ENCODE assay signal across 19 cellular contexts in the genomic region with DNA sequence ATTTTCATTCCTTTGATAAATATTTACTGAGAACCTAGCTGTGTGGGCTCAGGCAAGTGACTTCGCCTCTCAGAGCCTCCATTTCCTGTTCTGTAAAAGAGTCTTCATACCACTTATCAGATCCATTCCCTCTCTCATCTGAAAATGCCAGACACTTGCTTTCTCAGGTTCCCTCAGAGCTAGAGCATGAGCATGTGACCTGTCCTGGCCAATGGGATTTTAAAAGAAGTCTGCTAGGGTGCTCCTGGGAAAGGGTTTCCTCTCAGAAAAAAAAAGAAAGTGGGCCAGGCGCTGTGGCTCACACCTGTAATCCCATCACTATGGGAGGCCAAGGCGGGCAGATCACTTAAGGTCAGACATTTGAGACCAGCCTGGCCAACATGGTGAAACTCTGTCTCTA. TPM values are rescaled to one million over a fixed set of nuclear protein-coding genes. Genes with fewer than 3 reads are reported as not detected.
DNase-seq lines count a peak whose midpoint lies in the region; ATAC-seq and TF ChIP-seq lines count a peak whose summit lies in the region.
"Had no signal": no experiment of that assay in that cellular context is flagged by ENCODE, and none has a peak within 500 bp of the region (broad histone marks: within the 10 kb centered on the region; RNA-seq: fewer than 3 reads in every experiment).

No MANE protein-coding gene starts in this region.

- no peaks in the 10 kb centered on the region for H3K4me1 Mint-ChIP-seq in activated T-helper 1 cell treated with anti-CD3 and anti-CD28 coated beads, Interleukin-12 subunit alpha, Interleukin-12 subunit beta, Interleukin-2, Interleukin-4 antibody, amounts not matched to agents 30 ng/mL and 10 ng/mL and 1 ng/mL, durations not matched to agents 14 hours and 24 hours and 36 hours (ENCODE audit: low read depth)
- no peaks in the 10 kb centered on the region for H3K4me1 Mint-ChIP-seq in CD8-positive, alpha-beta memory T cell

- H3K4me3 Mint-ChIP-seq in activated T-helper 1 cell treated with anti-CD3 and anti-CD28 coated beads, Interleukin-12 subunit alpha, Interleukin-12 subunit beta, Interleukin-2, Interleukin-4 antibody, amounts not matched to agents 30 ng/mL and 10 ng/mL and 1 ng/mL, durations not matched to agents 14 hours and 24 hours and 36 hours, result no peak overlapping the region
- H3K4me3 Mint-ChIP-seq in CD8-positive, alpha-beta memory T cell, result no peak overlapping the region
- H3K4me3 Mint-ChIP-seq: HFFc6 had no signal

- no peak overlapping the region for H3K27ac ChIP-seq in CD8-positive, alpha-beta memory T cell (ENCODE audit: low read depth, low read length)
- H3K27ac ChIP-seq: A549, PC-9, SJSA1 had no signal

- no peaks in the 10 kb centered on the region for H3K4me1 ChIP-seq in CD8-positive, alpha-beta memory T cell (ENCODE audit: insufficient read depth, low read length)
- H3K4me1 ChIP-seq: SJSA1 had no signal

- CTCF ChIA-PET in CD8-positive, alpha-beta memory T cell (lab: Charles Lee), result no interaction called here

- DNase-seq in NCI-H2171 treated with DMSO at 0.1 percent for 48 hours (lab: John Stamatoyannopoulos, UW), result peak; percentile 56
- DNase-seq in NCI-H2171 (lab: John Stamatoyannopoulos, UW), result no peak
- peak; percentile 56 for DNase-seq in NCI-H2029 treated with DMSO at 0.1 percent for 48 hours (lab: John Stamatoyannopoulos, UW)
- peak; percentile 12 for DNase-seq in left kidney (ENCODE audit: low read depth, low spot score)
- no peak for DNase-seq in activated T-helper 1 cell treated with anti-CD3 and anti-CD28 coated beads, Interleukin-12 subunit alpha, Interleukin-12 subunit beta, Interleukin-2, Interleukin-4 antibody, amounts not matched to agents 30 ng/mL and 10 ng/mL and 1 ng/mL, durations not matched to agents 14 hours and 24 hours and 36 hours (ENCODE audit: low spot score)
- DNase-seq in CD8-positive, alpha-beta memory T cell, result no peak
- DNase-seq in activated CD4-positive, alpha-beta T cell treated with anti-CD3 and anti-CD28 coated beads, Interleukin-2, amount 50 U/mL, for 4 hours, result no peak
- DNase-seq: C1 segment of cervical spinal cord, GOT3, HFFc6, Karpas-422, MG63, NCI-H1105, NCI-H1694 treated with DMSO at 0.1 percent for 48 hours, NCI-H526 treated with DMSO at 0.1 percent for 48 hours, PC-9 had no signal

- H3K27ac Mint-ChIP-seq in activated T-helper 1 cell treated with anti-CD3 and anti-CD28 coated beads, Interleukin-12 subunit alpha, Interleukin-12 subunit beta, Interleukin-2, Interleukin-4 antibody, amounts not matched to agents 30 ng/mL and 10 ng/mL and 1 ng/mL, durations not matched to agents 14 hours and 24 hours and 36 hours, result no peak overlapping the region
- H3K27ac Mint-ChIP-seq in CD8-positive, alpha-beta memory T cell, result no peak overlapping the region
- H3K27ac Mint-ChIP-seq: HFFc6 had no signal

- no peaks in the 10 kb centered on the region for H3K36me3 ChIP-seq in CD8-positive, alpha-beta memory T cell (ENCODE audit: insufficient read depth, low read length)
- H3K36me3 ChIP-seq: SJSA1 had no signal

- H3K27me3 Mint-ChIP-seq in activated T-helper 1 cell treated with anti-CD3 and anti-CD28 coated beads, Interleukin-12 subunit alpha, Interleukin-12 subunit beta, Interleukin-2, Interleukin-4 antibody, amounts not matched to agents 30 ng/mL and 10 ng/mL and 1 ng/mL, durations not matched to agents 14 hours and 24 hours and 36 hours (ENCODE audit: insufficient read depth), result peaks cover 41% of the 10 kb centered on the region
- H3K27me3 Mint-ChIP-seq in CD8-positive, alpha-beta memory T cell, result peaks cover 42 to 79% of the 10 kb centered on the region in 2 donors

- no peaks in the 10 kb centered on the region for H3K9me3 Mint-ChIP-seq in activated T-helper 1 cell treated with anti-CD3 and anti-CD28 coated beads, Interleukin-12 subunit alpha, Interleukin-12 subunit beta, Interleukin-2, Interleukin-4 antibody, amounts not matched to agents 30 ng/mL and 10 ng/mL and 1 ng/mL, durations not matched to agents 14 hours and 24 hours and 36 hours
- H3K9me3 Mint-ChIP-seq in CD8-positive, alpha-beta memory T cell, result peaks cover 0 to 2% (median 0%) of the 10 kb centered on the region in 5 donors
- H3K9me3 Mint-ChIP-seq: HFFc6 had no signal

- no peak overlapping the region for H3K4me3 ChIP-seq in CD8-positive, alpha-beta memory T cell (ENCODE audit: low read length)
- H3K4me3 ChIP-seq: A549, MG63, PC-9, SJSA1 had no signal

- POLR2A ChIA-PET in CD8-positive, alpha-beta memory T cell (lab: Charles Lee), result no interaction called here

- H3K27me3 ChIP-seq in CD8-positive, alpha-beta memory T cell (ENCODE audit: insufficient read depth, low read length, poor library complexity, severe bottlenecking), result peaks cover 7% of the 10 kb centered on the region
- H3K27me3 ChIP-seq: MG63, SJSA1 had no signal

- intact Hi-C loops in activated T-helper 1 cell treated with anti-CD3 and anti-CD28 coated beads, Interleukin-12 subunit alpha, Interleukin-12 subunit beta, Interleukin-2, Interleukin-4 antibody, amounts not matched to agents 30 ng/mL and 10 ng/mL and 1 ng/mL, durations not matched to agents 14 hours and 24 hours and 36 hours (cut with micrococcal nuclease), result no loop called here

- peak; percentile 48; the same call in 2 of the 3 replicates for ATAC-seq in SK-N-SH treated with all-trans-retinoic acid at 6 μM for 48 hours
- ATAC-seq: A549 had no signal

- H3K9me3 ChIP-seq in CD8-positive, alpha-beta memory T cell (ENCODE audit: low read length), result no peaks in the 10 kb centered on the region
- H3K9me3 ChIP-seq: A549, MG63, SJSA1 had no signal

- H3K36me3 Mint-ChIP-seq in activated T-helper 1 cell treated with anti-CD3 and anti-CD28 coated beads, Interleukin-12 subunit alpha, Interleukin-12 subunit beta, Interleukin-2, Interleukin-4 antibody, amounts not matched to agents 30 ng/mL and 10 ng/mL and 1 ng/mL, durations not matched to agents 14 hours and 24 hours and 36 hours (ENCODE audit: low read depth), result no peaks in the 10 kb centered on the region
- H3K36me3 Mint-ChIP-seq in CD8-positive, alpha-beta memory T cell, result peaks cover 0 to 6% (median 0%) of the 10 kb centered on the region in 3 donors

TF ChIP-seq in SK-N-SH treated with all-trans-retinoic acid at 6 μM for 48 hours, 23 proteins besides CTCF, POLR2A, EP300 and RAD21 (continues in another document):
- TF ChIP-seq BACH2 (CRISPR knock-in tag; IDR thresholded peaks at IDR 0.05; ENCODE audit: borderline replicate concordance) (no peak), GLIS3 (CRISPR knock-in tag; IDR thresholded peaks at IDR 0.05) (no peak), RARB (CRISPR knock-in tag; IDR thresholded peaks at IDR 0.05) (no peak), CSDC2 (CRISPR knock-in tag; IDR thresholded peaks at IDR 0.05) (no peak), ZC3H10 (CRISPR knock-in tag; IDR thresholded peaks at IDR 0.05) (no peak), ZFP30 (CRISPR knock-in tag; IDR thresholded peaks at IDR 0.05) (no peak)
- TF ChIP-seq, protein P1, sequence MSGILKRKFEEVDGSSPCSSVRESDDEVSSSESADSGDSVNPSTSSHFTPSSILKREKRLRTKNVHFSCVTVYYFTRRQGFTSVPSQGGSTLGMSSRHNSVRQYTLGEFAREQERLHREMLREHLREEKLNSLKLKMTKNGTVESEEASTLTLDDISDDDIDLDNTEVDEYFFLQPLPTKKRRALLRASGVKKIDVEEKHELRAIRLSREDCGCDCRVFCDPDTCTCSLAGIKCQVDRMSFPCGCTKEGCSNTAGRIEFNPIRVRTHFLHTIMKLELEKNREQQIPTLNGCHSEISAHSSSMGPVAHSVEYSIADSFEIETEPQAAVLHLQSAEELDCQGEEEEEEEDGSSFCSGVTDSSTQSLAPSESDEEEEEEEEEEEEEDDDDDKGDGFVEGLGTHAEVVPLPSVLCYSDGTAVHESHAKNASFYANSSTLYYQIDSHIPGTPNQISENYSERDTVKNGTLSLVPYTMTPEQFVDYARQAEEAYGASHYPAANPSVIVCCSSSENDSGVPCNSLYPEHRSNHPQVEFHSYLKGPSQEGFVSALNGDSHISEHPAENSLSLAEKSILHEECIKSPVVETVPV (CRISPR knock-in tag; IDR thresholded peaks at IDR 0.05), result no peak
- TF ChIP-seq, protein P2, sequence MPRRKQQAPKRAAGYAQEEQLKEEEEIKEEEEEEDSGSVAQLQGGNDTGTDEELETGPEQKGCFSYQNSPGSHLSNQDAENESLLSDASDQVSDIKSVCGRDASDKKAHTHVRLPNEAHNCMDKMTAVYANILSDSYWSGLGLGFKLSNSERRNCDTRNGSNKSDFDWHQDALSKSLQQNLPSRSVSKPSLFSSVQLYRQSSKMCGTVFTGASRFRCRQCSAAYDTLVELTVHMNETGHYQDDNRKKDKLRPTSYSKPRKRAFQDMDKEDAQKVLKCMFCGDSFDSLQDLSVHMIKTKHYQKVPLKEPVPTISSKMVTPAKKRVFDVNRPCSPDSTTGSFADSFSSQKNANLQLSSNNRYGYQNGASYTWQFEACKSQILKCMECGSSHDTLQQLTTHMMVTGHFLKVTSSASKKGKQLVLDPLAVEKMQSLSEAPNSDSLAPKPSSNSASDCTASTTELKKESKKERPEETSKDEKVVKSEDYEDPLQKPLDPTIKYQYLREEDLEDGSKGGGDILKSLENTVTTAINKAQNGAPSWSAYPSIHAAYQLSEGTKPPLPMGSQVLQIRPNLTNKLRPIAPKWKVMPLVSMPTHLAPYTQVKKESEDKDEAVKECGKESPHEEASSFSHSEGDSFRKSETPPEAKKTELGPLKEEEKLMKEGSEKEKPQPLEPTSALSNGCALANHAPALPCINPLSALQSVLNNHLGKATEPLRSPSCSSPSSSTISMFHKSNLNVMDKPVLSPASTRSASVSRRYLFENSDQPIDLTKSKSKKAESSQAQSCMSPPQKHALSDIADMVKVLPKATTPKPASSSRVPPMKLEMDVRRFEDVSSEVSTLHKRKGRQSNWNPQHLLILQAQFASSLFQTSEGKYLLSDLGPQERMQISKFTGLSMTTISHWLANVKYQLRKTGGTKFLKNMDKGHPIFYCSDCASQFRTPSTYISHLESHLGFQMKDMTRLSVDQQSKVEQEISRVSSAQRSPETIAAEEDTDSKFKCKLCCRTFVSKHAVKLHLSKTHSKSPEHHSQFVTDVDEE (CRISPR knock-in tag; IDR thresholded peaks at IDR 0.05), result no peak

RNA-seq across cellular contexts. Expression of gene KCNB1, which starts 5.3 kb away (rescaled TPM):
- total RNA-seq in activated T-helper 1 cell treated with anti-CD3 and anti-CD28 coated beads, Interleukin-12 subunit alpha, Interleukin-12 subunit beta, Interleukin-2, Interleukin-4 antibody, amounts not matched to agents 30 ng/mL and 10 ng/mL and 1 ng/mL, durations not matched to agents 14 hours and 24 hours and 36 hours, result 0.08 and 0.20 TPM in 2 replicates
- under 1 TPM in 1 of 2 experiments, not detected in 1; 0.77 TPM for total RNA-seq in CD8-positive, alpha-beta memory T cell
- not detected for polyA plus RNA-seq in CD8-positive, alpha-beta memory T cell

Comparison
In these comparisons a context has a peak if more than half of its experiments do, and no peak if none do; other contexts are left out.
1. DNase-seq: peak in NCI-H2171 treated with DMSO at 0.1 percent for 48 hours (single experiment), NCI-H2029 treated with DMSO at 0.1 percent for 48 hours (single experiment) and left kidney (single experiment); none in NCI-H2171 (single experiment), activated T-helper 1 cell treated with anti-CD3 and anti-CD28 coated beads, Interleukin-12 subunit alpha, Interleukin-12 subunit beta, Interleukin-2, Interleukin-4 antibody, amounts not matched to agents 30 ng/mL and 10 ng/mL and 1 ng/mL, durations not matched to agents 14 hours and 24 hours and 36 hours (single experiment), CD8-positive, alpha-beta memory T cell (0 of 5) and activated CD4-positive, alpha-beta T cell treated with anti-CD3 and anti-CD28 coated beads, Interleukin-2, amount 50 U/mL, for 4 hours (0 of 2).